8 cellular contexts compared by ENCODE assay signal in genomic region chr1:158506369-158506987, GRCh38. TPM values are rescaled to one million over a fixed set of nuclear protein-coding genes. Genes with fewer than 3 reads are reported as not detected.
DNase-seq lines count a peak whose midpoint lies in the region; ATAC-seq, FAIRE-seq and TF ChIP-seq lines count a peak whose summit lies in the region.

No MANE protein-coding gene starts in this region.

- H3K4me3 Mint-ChIP-seq in effector memory CD8-positive, alpha-beta T cell, result no peak overlapping the region

- DNase-seq in COR-L47 (lab: John Stamatoyannopoulos, UW) (peak; percentile 10), UCSD-AML1 (lab: John Stamatoyannopoulos, UW; ENCODE audit: unreplicated experiment) (peak; percentile 47), small intestine (peak; percentile 10), uterus (no peak), Ammon's horn (ENCODE audit: low spot score) (no peak)
- DNase-seq in effector memory CD8-positive, alpha-beta T cell, result peak; percentile 14 to 45 (median 35)

- no peaks in the 10 kb centered on the region for H3K4me1 Mint-ChIP-seq in effector memory CD8-positive, alpha-beta T cell (ENCODE audit: low read depth in 2 of 2)

- H3K4me1 ChIP-seq in small intestine (ENCODE audit: control insufficient read depth in 2 of 2, insufficient read depth in 1 of 2, low read depth in 1 of 2, low read length in 1 of 2), result no peaks in the 10 kb centered on the region
- no peaks in the 10 kb centered on the region for H3K4me1 ChIP-seq in uterus

- TF ChIP-seq POLR2A in uterus (IDR thresholded peaks at IDR 0.05), result no peak

- intact Hi-C loops in uterus (cut with DNase I; ENCODE audit: low total_unique reads), result no loop called here

- no peak overlapping the region for H3K27ac ChIP-seq in small intestine (ENCODE audit: low read depth in 1 of 2, low read length in 1 of 2)
- H3K27ac ChIP-seq in uterus, result no peak overlapping the region

- no peak for FAIRE-seq in small intestine (lab: Jason Lieb, UNC)

- 9 to 25% (median 13%) methylated on average over 1 of the region's 1 CpG for WGBS in small intestine, 3 donors

- no peaks in the 10 kb centered on the region for H3K36me3 Mint-ChIP-seq in effector memory CD8-positive, alpha-beta T cell (ENCODE audit: insufficient read depth)

- H3K9me3 ChIP-seq in small intestine (ENCODE audit: control insufficient read depth, low read depth), result no peaks in the 10 kb centered on the region
- no peaks in the 10 kb centered on the region for H3K9me3 ChIP-seq in uterus

- no peak overlapping the region for H3K4me3 ChIP-seq in small intestine (ENCODE audit: low read depth in 1 of 2, low read length in 2 of 2)
- H3K4me3 ChIP-seq in uterus, result no peak overlapping the region

- TF ChIP-seq CTCF in uterus (IDR thresholded peaks at IDR 0.05), result no peak

- H3K27ac Mint-ChIP-seq in effector memory CD8-positive, alpha-beta T cell, result no peak overlapping the region

- H3K36me3 ChIP-seq in small intestine (ENCODE audit: control insufficient read depth in 2 of 2, insufficient read depth in 2 of 2, low read length in 2 of 2) (no peaks in the 10 kb centered on the region), uterus (no peaks in the 10 kb centered on the region)

- H3K27me3 ChIP-seq in small intestine (ENCODE audit: control insufficient read depth in 2 of 2, insufficient read depth in 2 of 2, low read length in 2 of 2), result peaks cover 0 to 3% of the 10 kb centered on the region in 2 donors
- no peaks in the 10 kb centered on the region for H3K27me3 ChIP-seq in uterus

- H3K27me3 Mint-ChIP-seq in effector memory CD8-positive, alpha-beta T cell, result peaks cover 62 to 64% of the 10 kb centered on the region in 2 donors

- peak; percentile 67 for ATAC-seq in HG02885 (IDR thresholded peaks at IDR 0.05; ENCODE audit: poor library complexity, unreplicated experiment)
- peak; percentile 48 for ATAC-seq in effector memory CD8-positive, alpha-beta T cell (replicated peaks)
- ATAC-seq in GM21717 (IDR thresholded peaks at IDR 0.05; ENCODE audit: unreplicated experiment), result no peak

- no peaks in the 10 kb centered on the region for H3K9me3 Mint-ChIP-seq in effector memory CD8-positive, alpha-beta T cell

RNA-seq across cellular contexts. Expression of gene OR10R2, which starts 34.5 kb away (rescaled TPM):
- polyA plus RNA-seq in small intestine, result not detected
- total RNA-seq in uterus, result not detected

RNA-seq across cellular contexts. Expression of gene OR10K1, which starts 44.8 kb away (rescaled TPM):
- not detected for polyA plus RNA-seq in small intestine
- not detected for total RNA-seq in uterus

RNA-seq across cellular contexts. Expression of gene OR6Y1, which starts 47.7 kb away (rescaled TPM):
- polyA plus RNA-seq in small intestine, result not detected
- total RNA-seq in uterus, result under 1 TPM in 1 of 4 donors, not detected in 3; 0.07 TPM

Comparison
In these comparisons a context has a peak if more than half of its experiments do, and no peak if none do; other contexts are left out.
1. DNase-seq: peak in COR-L47 (single experiment), UCSD-AML1 (single experiment), effector memory CD8-positive, alpha-beta T cell (3 of 3) and small intestine (single experiment); none in uterus (0 of 2) and Ammon's horn (single experiment).